ENCODE assay signal across 1 cellular context in genomic region chr12:121238604-121239334, GRCh38.
TF ChIP-seq lines count a peak whose summit lies in the region.

No MANE protein-coding gene starts in this region.

TF ChIP-seq in K562, 482 proteins besides CTCF, POLR2A, EP300 and RAD21 (continued from another document):
- peak; percentile 47 to 88; a peak in 2 of 4 replicates for TF ChIP-seq FOXA3 (CRISPR knock-in tag; conservative IDR thresholded peaks at IDR 0.05 in 1 of 2, IDR thresholded peaks at IDR 0.05 in 1 of 2)
- TF ChIP-seq FOXP4 (CRISPR knock-in tag; IDR thresholded peaks at IDR 0.05; ENCODE audit: borderline replicate concordance), result no peak
- no peak for TF ChIP-seq POLR3A (IDR thresholded peaks at IDR 0.05; ENCODE audit: borderline replicate concordance, extremely low read depth, insufficient read depth, insufficient read length)
- no peak for TF ChIP-seq KAT8 (IDR thresholded peaks at IDR 0.05; ENCODE audit: low read depth)
- TF ChIP-seq SMARCB1 (IDR thresholded peaks at IDR 0.05; ENCODE audit: insufficient read length, low read depth), result no peak
- no peak for TF ChIP-seq SMAD1 (IDR thresholded peaks at IDR 0.05; ENCODE audit: low read depth, low read length, partially characterized antibody)
- TF ChIP-seq SIX5 (IDR thresholded peaks at IDR 0.05; ENCODE audit: borderline replicate concordance in 1 of 2, insufficient read depth in 1 of 2, low read depth in 1 of 2, low read length in 2 of 2), result no peak
- peak; percentile 40; the same call in 1 of the 2 replicates for TF ChIP-seq SPI1 (IDR thresholded peaks at IDR 0.05; ENCODE audit: borderline replicate concordance, low read depth, low read length)
- no peak for TF ChIP-seq CCAR2 (IDR thresholded peaks at IDR 0.05; ENCODE audit: low read depth, low read length)
- no peak for TF ChIP-seq NEUROD1 (IDR thresholded peaks at IDR 0.05; ENCODE audit: borderline replicate concordance, low read depth, low read length, partially characterized antibody)
- no peak for TF ChIP-seq MCM3 (IDR thresholded peaks at IDR 0.05)
